ENCODE assay signal across 1 cellular context in the genomic region with DNA sequence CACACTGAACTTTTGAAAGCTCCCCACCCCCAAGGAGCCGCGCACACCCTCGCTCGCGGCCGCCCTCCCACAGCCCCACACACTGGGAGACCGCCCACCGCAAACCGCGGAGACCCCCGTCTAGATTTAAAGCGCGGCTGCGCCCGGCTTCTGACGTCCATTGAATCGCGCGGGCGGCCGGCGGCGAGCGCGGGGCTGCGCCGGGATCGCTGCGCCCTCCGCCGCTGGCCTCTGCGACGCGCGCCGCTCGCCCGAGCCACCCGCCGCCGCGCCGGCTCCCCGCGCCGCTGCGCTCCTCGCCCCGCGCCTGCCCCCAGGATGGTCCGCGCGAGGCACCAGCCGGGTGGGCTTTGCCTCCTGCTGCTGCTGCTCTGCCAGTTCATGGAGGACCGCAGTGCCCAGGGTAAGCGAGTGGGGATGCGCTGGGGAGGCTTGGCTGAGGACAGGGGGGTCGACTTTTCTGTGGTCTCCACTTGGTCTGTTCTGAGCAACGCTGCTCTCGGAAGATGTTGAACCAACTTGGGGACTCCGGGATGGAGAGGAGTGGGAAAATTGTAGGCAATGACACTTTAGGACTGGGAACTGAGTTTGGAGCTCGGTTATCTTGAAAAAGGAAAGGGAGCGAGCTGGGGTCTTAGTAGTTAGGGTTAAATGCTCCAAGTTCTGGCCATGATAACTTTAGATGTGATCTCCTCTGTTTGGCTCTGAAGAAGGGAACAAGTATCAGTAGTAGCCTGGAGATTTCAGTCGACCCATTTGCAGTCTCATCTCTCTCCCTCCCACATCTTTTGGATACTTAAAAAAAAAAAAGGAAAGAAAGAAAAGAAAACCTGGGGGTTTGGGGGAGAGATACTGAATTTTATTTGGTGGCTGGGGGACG.
TF ChIP-seq lines count a peak whose summit lies in the region.

A gene with protein sequence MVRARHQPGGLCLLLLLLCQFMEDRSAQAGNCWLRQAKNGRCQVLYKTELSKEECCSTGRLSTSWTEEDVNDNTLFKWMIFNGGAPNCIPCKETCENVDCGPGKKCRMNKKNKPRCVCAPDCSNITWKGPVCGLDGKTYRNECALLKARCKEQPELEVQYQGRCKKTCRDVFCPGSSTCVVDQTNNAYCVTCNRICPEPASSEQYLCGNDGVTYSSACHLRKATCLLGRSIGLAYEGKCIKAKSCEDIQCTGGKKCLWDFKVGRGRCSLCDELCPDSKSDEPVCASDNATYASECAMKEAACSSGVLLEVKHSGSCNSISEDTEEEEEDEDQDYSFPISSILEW (plus strand): TSS at position 156 of the 880 bp plus-strand sequence. CDS start 163 bp downstream, at position 319.

TF ChIP-seq in HepG2, 621 proteins besides CTCF, POLR2A, EP300 and RAD21 (continued from another document and continues in another):
- TF ChIP-seq, protein P1, sequence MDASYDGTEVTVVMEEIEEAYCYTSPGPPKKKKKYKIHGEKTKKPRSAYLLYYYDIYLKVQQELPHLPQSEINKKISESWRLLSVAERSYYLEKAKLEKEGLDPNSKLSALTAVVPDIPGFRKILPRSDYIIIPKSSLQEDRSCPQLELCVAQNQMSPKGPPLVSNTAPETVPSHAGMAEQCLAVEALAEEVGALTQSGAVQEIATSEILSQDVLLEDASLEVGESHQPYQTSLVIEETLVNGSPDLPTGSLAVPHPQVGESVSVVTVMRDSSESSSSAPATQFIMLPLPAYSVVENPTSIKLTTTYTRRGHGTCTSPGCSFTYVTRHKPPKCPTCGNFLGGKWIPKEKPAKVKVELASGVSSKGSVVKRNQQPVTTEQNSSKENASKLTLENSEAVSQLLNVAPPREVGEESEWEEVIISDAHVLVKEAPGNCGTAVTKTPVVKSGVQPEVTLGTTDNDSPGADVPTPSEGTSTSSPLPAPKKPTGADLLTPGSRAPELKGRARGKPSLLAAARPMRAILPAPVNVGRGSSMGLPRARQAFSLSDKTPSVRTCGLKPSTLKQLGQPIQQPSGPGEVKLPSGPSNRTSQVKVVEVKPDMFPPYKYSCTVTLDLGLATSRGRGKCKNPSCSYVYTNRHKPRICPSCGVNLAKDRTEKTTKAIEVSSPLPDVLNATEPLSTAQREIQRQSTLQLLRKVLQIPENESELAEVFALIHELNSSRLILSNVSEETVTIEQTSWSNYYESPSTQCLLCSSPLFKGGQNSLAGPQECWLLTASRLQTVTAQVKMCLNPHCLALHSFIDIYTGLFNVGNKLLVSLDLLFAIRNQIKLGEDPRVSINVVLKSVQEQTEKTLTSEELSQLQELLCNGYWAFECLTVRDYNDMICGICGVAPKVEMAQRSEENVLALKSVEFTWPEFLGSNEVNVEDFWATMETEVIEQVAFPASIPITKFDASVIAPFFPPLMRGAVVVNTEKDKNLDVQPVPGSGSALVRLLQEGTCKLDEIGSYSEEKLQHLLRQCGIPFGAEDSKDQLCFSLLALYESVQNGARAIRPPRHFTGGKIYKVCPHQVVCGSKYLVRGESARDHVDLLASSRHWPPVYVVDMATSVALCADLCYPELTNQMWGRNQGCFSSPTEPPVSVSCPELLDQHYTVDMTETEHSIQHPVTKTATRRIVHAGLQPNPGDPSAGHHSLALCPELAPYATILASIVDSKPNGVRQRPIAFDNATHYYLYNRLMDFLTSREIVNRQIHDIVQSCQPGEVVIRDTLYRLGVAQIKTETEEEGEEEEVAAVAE (CRISPR knock-in tag; IDR thresholded peaks at IDR 0.05; ENCODE audit: borderline replicate concordance), result no peak
- peak; percentile 24; the same call in 1 of the 2 replicates for TF ChIP-seq TAF1 (CRISPR knock-in tag; IDR thresholded peaks at IDR 0.05)
- TF ChIP-seq, protein P2, sequence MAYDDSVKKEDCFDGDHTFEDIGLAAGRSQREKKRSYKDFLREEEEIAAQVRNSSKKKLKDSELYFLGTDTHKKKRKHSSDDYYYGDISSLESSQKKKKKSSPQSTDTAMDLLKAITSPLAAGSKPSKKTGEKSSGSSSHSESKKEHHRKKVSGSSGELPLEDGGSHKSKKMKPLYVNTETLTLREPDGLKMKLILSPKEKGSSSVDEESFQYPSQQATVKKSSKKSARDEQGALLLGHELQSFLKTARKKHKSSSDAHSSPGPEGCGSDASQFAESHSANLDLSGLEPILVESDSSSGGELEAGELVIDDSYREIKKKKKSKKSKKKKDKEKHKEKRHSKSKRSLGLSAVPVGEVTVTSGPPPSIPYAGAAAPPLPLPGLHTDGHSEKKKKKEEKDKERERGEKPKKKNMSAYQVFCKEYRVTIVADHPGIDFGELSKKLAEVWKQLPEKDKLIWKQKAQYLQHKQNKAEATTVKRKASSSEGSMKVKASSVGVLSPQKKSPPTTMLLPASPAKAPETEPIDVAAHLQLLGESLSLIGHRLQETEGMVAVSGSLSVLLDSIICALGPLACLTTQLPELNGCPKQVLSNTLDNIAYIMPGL (CRISPR knock-in tag; IDR thresholded peaks at IDR 0.05; ENCODE audit: borderline replicate concordance in 1 of 2, low read depth in 1 of 2), result peak; percentile 6 to 12; a peak in 1 of 4 replicates
- TF ChIP-seq, protein P3, sequence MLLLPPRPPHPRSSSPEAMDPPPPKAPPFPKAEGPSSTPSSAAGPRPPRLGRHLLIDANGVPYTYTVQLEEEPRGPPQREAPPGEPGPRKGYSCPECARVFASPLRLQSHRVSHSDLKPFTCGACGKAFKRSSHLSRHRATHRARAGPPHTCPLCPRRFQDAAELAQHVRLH (CRISPR knock-in tag; IDR thresholded peaks at IDR 0.05; ENCODE audit: borderline replicate concordance, low read depth), result no peak
- no peak for TF ChIP-seq RFXANK (CRISPR knock-in tag; IDR thresholded peaks at IDR 0.05)
- TF ChIP-seq ZNF253 (CRISPR knock-in tag; IDR thresholded peaks at IDR 0.05; ENCODE audit: borderline replicate concordance), result no peak
- TF ChIP-seq KLF15 (CRISPR knock-in tag; IDR thresholded peaks at IDR 0.05; ENCODE audit: borderline replicate concordance), result no peak
- no peak for TF ChIP-seq ZNF672 (CRISPR knock-in tag; IDR thresholded peaks at IDR 0.05)
- TF ChIP-seq SSRP1 (CRISPR knock-in tag; IDR thresholded peaks at IDR 0.05), result 0 out of 2 replicates have a peak, but pooled peaks have one; percentile 80
- TF ChIP-seq ZNF781 (CRISPR knock-in tag; IDR thresholded peaks at IDR 0.05; ENCODE audit: borderline replicate concordance, not compliant biosample characterization), result no peak
- TF ChIP-seq ZMYM4 (CRISPR knock-in tag; IDR thresholded peaks at IDR 0.05), result no peak
- TF ChIP-seq, protein P4, sequence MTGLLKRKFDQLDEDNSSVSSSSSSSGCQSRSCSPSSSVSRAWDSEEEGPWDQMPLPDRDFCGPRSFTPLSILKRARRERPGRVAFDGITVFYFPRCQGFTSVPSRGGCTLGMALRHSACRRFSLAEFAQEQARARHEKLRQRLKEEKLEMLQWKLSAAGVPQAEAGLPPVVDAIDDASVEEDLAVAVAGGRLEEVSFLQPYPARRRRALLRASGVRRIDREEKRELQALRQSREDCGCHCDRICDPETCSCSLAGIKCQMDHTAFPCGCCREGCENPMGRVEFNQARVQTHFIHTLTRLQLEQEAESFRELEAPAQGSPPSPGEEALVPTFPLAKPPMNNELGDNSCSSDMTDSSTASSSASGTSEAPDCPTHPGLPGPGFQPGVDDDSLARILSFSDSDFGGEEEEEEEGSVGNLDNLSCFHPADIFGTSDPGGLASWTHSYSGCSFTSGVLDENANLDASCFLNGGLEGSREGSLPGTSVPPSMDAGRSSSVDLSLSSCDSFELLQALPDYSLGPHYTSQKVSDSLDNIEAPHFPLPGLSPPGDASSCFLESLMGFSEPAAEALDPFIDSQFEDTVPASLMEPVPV (CRISPR knock-in tag; IDR thresholded peaks at IDR 0.05), result no peak
- TF ChIP-seq, protein P5, sequence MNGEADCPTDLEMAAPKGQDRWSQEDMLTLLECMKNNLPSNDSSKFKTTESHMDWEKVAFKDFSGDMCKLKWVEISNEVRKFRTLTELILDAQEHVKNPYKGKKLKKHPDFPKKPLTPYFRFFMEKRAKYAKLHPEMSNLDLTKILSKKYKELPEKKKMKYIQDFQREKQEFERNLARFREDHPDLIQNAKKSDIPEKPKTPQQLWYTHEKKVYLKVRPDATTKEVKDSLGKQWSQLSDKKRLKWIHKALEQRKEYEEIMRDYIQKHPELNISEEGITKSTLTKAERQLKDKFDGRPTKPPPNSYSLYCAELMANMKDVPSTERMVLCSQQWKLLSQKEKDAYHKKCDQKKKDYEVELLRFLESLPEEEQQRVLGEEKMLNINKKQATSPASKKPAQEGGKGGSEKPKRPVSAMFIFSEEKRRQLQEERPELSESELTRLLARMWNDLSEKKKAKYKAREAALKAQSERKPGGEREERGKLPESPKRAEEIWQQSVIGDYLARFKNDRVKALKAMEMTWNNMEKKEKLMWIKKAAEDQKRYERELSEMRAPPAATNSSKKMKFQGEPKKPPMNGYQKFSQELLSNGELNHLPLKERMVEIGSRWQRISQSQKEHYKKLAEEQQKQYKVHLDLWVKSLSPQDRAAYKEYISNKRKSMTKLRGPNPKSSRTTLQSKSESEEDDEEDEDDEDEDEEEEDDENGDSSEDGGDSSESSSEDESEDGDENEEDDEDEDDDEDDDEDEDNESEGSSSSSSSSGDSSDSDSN (CRISPR knock-in tag; IDR thresholded peaks at IDR 0.05), result peak; percentile 68; the same call in 1 of the 2 replicates
- TF ChIP-seq, protein P6, sequence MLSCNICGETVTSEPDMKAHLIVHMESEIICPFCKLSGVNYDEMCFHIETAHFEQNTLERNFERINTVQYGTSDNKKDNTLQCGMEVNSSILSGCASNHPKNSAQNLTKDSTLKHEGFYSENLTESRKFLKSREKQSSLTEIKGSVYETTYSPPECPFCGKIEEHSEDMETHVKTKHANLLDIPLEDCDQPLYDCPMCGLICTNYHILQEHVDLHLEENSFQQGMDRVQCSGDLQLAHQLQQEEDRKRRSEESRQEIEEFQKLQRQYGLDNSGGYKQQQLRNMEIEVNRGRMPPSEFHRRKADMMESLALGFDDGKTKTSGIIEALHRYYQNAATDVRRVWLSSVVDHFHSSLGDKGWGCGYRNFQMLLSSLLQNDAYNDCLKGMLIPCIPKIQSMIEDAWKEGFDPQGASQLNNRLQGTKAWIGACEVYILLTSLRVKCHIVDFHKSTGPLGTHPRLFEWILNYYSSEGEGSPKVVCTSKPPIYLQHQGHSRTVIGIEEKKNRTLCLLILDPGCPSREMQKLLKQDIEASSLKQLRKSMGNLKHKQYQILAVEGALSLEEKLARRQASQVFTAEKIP (CRISPR knock-in tag; IDR thresholded peaks at IDR 0.05; ENCODE audit: borderline replicate concordance), result no peak
- no peak for TF ChIP-seq ZNF180 (CRISPR knock-in tag; IDR thresholded peaks at IDR 0.05; ENCODE audit: borderline replicate concordance, low read depth)
- TF ChIP-seq PAF1 (CRISPR knock-in tag; IDR thresholded peaks at IDR 0.05), result peak; percentile 67; the same call in 1 of the 2 replicates
- no peak for TF ChIP-seq FOSL2 (CRISPR knock-in tag; IDR thresholded peaks at IDR 0.05)
- TF ChIP-seq MIER3 (CRISPR knock-in tag; IDR thresholded peaks at IDR 0.05; ENCODE audit: borderline replicate concordance), result no peak
- TF ChIP-seq ZNF546 (CRISPR knock-in tag; conservative IDR thresholded peaks at IDR 0.05), result no peak
- TF ChIP-seq KAT7 (CRISPR knock-in tag; IDR thresholded peaks at IDR 0.05; ENCODE audit: borderline replicate concordance), result 0 out of 2 replicates have a peak, but pooled peaks have one; percentile 15
- TF ChIP-seq, protein P7, sequence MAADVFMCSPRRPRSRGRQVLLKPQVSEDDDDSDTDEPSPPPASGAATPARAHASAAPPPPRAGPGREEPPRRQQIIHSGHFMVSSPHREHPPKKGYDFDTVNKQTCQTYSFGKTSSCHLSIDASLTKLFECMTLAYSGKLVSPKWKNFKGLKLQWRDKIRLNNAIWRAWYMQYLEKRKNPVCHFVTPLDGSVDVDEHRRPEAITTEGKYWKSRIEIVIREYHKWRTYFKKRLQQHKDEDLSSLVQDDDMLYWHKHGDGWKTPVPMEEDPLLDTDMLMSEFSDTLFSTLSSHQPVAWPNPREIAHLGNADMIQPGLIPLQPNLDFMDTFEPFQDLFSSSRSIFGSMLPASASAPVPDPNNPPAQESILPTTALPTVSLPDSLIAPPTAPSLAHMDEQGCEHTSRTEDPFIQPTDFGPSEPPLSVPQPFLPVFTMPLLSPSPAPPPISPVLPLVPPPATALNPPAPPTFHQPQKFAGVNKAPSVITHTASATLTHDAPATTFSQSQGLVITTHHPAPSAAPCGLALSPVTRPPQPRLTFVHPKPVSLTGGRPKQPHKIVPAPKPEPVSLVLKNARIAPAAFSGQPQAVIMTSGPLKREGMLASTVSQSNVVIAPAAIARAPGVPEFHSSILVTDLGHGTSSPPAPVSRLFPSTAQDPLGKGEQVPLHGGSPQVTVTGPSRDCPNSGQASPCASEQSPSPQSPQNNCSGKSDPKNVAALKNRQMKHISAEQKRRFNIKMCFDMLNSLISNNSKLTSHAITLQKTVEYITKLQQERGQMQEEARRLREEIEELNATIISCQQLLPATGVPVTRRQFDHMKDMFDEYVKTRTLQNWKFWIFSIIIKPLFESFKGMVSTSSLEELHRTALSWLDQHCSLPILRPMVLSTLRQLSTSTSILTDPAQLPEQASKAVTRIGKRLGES (CRISPR knock-in tag; IDR thresholded peaks at IDR 0.05; ENCODE audit: borderline replicate concordance), result no peak
- TF ChIP-seq ZNF891 (CRISPR knock-in tag; IDR thresholded peaks at IDR 0.05), result no peak
- TF ChIP-seq, protein P8, sequence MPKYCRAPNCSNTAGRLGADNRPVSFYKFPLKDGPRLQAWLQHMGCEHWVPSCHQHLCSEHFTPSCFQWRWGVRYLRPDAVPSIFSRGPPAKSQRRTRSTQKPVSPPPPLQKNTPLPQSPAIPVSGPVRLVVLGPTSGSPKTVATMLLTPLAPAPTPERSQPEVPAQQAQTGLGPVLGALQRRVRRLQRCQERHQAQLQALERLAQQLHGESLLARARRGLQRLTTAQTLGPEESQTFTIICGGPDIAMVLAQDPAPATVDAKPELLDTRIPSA (CRISPR knock-in tag; IDR thresholded peaks at IDR 0.05; ENCODE audit: borderline replicate concordance), result no peak
- TF ChIP-seq, protein P9, sequence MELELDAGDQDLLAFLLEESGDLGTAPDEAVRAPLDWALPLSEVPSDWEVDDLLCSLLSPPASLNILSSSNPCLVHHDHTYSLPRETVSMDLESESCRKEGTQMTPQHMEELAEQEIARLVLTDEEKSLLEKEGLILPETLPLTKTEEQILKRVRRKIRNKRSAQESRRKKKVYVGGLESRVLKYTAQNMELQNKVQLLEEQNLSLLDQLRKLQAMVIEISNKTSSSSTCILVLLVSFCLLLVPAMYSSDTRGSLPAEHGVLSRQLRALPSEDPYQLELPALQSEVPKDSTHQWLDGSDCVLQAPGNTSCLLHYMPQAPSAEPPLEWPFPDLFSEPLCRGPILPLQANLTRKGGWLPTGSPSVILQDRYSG (CRISPR knock-in tag; IDR thresholded peaks at IDR 0.05), result no peak
- TF ChIP-seq, protein P10, sequence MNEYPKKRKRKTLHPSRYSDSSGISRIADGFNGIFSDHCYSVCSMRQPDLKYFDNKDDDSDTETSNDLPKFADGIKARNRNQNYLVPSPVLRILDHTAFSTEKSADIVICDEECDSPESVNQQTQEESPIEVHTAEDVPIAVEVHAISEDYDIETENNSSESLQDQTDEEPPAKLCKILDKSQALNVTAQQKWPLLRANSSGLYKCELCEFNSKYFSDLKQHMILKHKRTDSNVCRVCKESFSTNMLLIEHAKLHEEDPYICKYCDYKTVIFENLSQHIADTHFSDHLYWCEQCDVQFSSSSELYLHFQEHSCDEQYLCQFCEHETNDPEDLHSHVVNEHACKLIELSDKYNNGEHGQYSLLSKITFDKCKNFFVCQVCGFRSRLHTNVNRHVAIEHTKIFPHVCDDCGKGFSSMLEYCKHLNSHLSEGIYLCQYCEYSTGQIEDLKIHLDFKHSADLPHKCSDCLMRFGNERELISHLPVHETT (CRISPR knock-in tag; conservative IDR thresholded peaks at IDR 0.05), result no peak
- TF ChIP-seq ZMAT3 (CRISPR knock-in tag; conservative IDR thresholded peaks at IDR 0.05), result no peak
- TF ChIP-seq ARHGAP35 (CRISPR knock-in tag; IDR thresholded peaks at IDR 0.05; ENCODE audit: borderline replicate concordance), result no peak
